ENCODE assay signal across 8 cellular contexts in genomic region chr11:76379811-76380160, GRCh38. TPM values are rescaled to one million over a fixed set of nuclear protein-coding genes. Genes with fewer than 3 reads are reported as not detected.
DNase-seq lines count a peak whose midpoint lies in the region; ATAC-seq and TF ChIP-seq lines count a peak whose summit lies in the region.

No MANE protein-coding gene starts in this region.

- WGBS in ovary, 3 donors: 19 to 34% (median 23%) methylated on average over 6 of the region's 6 CpGs

- no peak for TF ChIP-seq EP300 in ovary (IDR thresholded peaks at IDR 0.05)

- peaks cover 3 to 11% of the 10 kb centered on the region in 2 donors for H3K36me3 Mint-ChIP-seq in CD4-positive, alpha-beta memory T cell

- H3K9me2 ChIP-seq in OCI-LY7 (ENCODE audit: insufficient read depth, low read length): no peaks in the 10 kb centered on the region

- H4K20me1 ChIP-seq in OCI-LY7 (ENCODE audit: insufficient read depth, low read length): peaks cover 35% of the 10 kb centered on the region

- H3K4me3 ChIP-seq in CD4-positive, alpha-beta memory T cell (ENCODE audit: low read length in 2 of 2): peak overlapping the region; percentile 54 to 65
- H3K4me3 ChIP-seq in OCI-LY7 (ENCODE audit: low read depth, low read length, poor library complexity, severe bottlenecking) (peak overlapping the region; percentile 94), epithelial cell of proximal tubule (ENCODE audit: low read depth, low read length) (peak overlapping the region; percentile 92), ovary (peak overlapping the region; percentile 59)

- peaks cover 47 to 76% (median 59%) of the 10 kb centered on the region in 4 donors for H3K4me1 Mint-ChIP-seq in CD4-positive, alpha-beta memory T cell

- TF ChIP-seq POLR2A in ovary (IDR thresholded peaks at IDR 0.05): no peak

- H2AFZ ChIP-seq in OCI-LY7 (ENCODE audit: low read length): peak overlapping the region; percentile 32; the same call in 1 of the 2 replicates

- H3K4me3 Mint-ChIP-seq in CD4-positive, alpha-beta memory T cell: peak overlapping the region; percentile 89 to 99 (median 98)

- H3K79me2 ChIP-seq in OCI-LY7 (ENCODE audit: insufficient read depth, low read depth, low read length): peaks cover 75% of the 10 kb centered on the region

- H3K27ac ChIP-seq in CD4-positive, alpha-beta memory T cell (ENCODE audit: low read depth, low read length): peak overlapping the region; percentile 68
- H3K27ac ChIP-seq in OCI-LY7 (ENCODE audit: low read depth, low read length, poor library complexity, severe bottlenecking) (peak overlapping the region; percentile 59), ovary (no peak overlapping the region)

- H3K27me3 Mint-ChIP-seq in CD4-positive, alpha-beta memory T cell: no peaks in the 10 kb centered on the region

- no TSS peak for BruUV-seq in OCI-LY7 (replicated peaks; lab: Mats Ljungman, UMichigan)

- H3K4me2 ChIP-seq in OCI-LY7 (ENCODE audit: low read length): peak overlapping the region; percentile 84

- POLR2A ChIA-PET in CD4-positive, alpha-beta memory T cell (lab: Charles Lee; ENCODE audit: partially characterized antibody): interaction anchor here (0.9 kb wide), 1 partner anchor 65 kb away, joined by 4 read pairs; the partner anchor contains the start of gene EMSY
- POLR2A ChIA-PET in OCI-LY7 (lab: Charles Lee): interaction anchor here (0.6 kb wide), 1 partner anchor 62 kb away, joined by 4 read pairs; no protein-coding TSS in a partner anchor

- DNase-seq in CD4-positive, alpha-beta memory T cell: no peak
- DNase-seq in OCI-LY7 (ENCODE audit: low spot score) (no peak), epithelial cell of proximal tubule (ENCODE audit: low read depth) (no peak), ovary (no peak), NCI-H146 treated with DMSO at 0.1 percent for 48 hours (lab: John Stamatoyannopoulos, UW; ENCODE audit: unreplicated experiment) (no peak)
- DNase-seq in effector CD4-positive, alpha-beta T cell: no peak

- no peaks in the 10 kb centered on the region for H3K27me3 ChIP-seq in CD4-positive, alpha-beta memory T cell (ENCODE audit: insufficient read depth, low read length)
- H3K27me3 ChIP-seq in ovary: no peaks in the 10 kb centered on the region

- CTCF ChIA-PET in CD4-positive, alpha-beta memory T cell (lab: Charles Lee; ENCODE audit: partially characterized antibody): interaction anchor here (1.5 kb wide), 1 partner anchor 172 kb away, joined by 3 read pairs; no protein-coding TSS in a partner anchor
- CTCF ChIA-PET in OCI-LY7 (lab: Charles Lee; ENCODE audit: unreplicated experiment): no interaction called here

- no peaks in the 10 kb centered on the region for H3K9me3 Mint-ChIP-seq in CD4-positive, alpha-beta memory T cell

- no peaks in the 10 kb centered on the region for H3K36me3 ChIP-seq in CD4-positive, alpha-beta memory T cell (ENCODE audit: insufficient read depth, low read length)
- H3K36me3 ChIP-seq in OCI-LY7 (ENCODE audit: insufficient read depth, low read length): peaks cover 3% of the 10 kb centered on the region; the same call in 1 of the 2 replicates
- no peaks in the 10 kb centered on the region for H3K36me3 ChIP-seq in ovary

- no peaks in the 10 kb centered on the region for H3K9me3 ChIP-seq in CD4-positive, alpha-beta memory T cell (ENCODE audit: control insufficient read depth in 1 of 2, low read length in 2 of 2)
- H3K9me3 ChIP-seq in OCI-LY7 (ENCODE audit: low read length) (no peaks in the 10 kb centered on the region), ovary (no peaks in the 10 kb centered on the region)

- peaks cover 63% of the 10 kb centered on the region for H3K4me1 ChIP-seq in CD4-positive, alpha-beta memory T cell (ENCODE audit: insufficient read depth, low read length)
- H3K4me1 ChIP-seq in OCI-LY7 (ENCODE audit: insufficient read depth, low read length, poor library complexity, severe bottlenecking) (peaks cover 64% of the 10 kb centered on the region), ovary (ENCODE audit: insufficient read depth) (peaks cover 11% of the 10 kb centered on the region)

- no peak for TF ChIP-seq CTCF in OCI-LY7 (conservative IDR thresholded peaks at IDR 0.05; ENCODE audit: low read length)
- TF ChIP-seq CTCF in epithelial cell of proximal tubule (conservative IDR thresholded peaks at IDR 0.05; ENCODE audit: low read depth, low read length): no peak
- TF ChIP-seq CTCF in ovary (IDR thresholded peaks at IDR 0.05): no peak

- intact Hi-C loops in CD4-positive, alpha-beta memory T cell (cut with micrococcal nuclease): loop anchor here (2.0 kb wide), 2 partner anchors 145 to 173 kb away; partner anchors contain the start of gene WNT11
- intact Hi-C loops in OCI-LY7 (cut with micrococcal nuclease; ENCODE audit: unreplicated experiment) (loop anchor here (1.0 to 2.0 kb wide), 2 partner anchors 144 to 291 kb away; partner anchors contain the start of gene LRRC32), ovary (cut with DNase I) (loop anchor here in 2 of 4 donors (5.0 kb wide), 1 partner anchor 63 kb away; no protein-coding TSS in a partner anchor)

- ATAC-seq in HG02970 (IDR thresholded peaks at IDR 0.05; ENCODE audit: low FRiP score, unreplicated experiment) (no peak), HG03045 (IDR thresholded peaks at IDR 0.05; ENCODE audit: unreplicated experiment) (no peak)

- peak overlapping the region; percentile 88 to 96 (median 95) for H3K27ac Mint-ChIP-seq in CD4-positive, alpha-beta memory T cell

RNA-seq across cellular contexts. Expression of gene THAP12, which starts 1.1 kb away (rescaled TPM):
- 10 to 100 TPM; 53.7 to 57.3 TPM for total RNA-seq in CD4-positive, alpha-beta memory T cell
- polyA plus RNA-seq in CD4-positive, alpha-beta memory T cell: 10 to 100 TPM; 68.3 to 76.2 TPM
- 52.5 and 55.7 TPM in 2 replicates for total RNA-seq in OCI-LY7 (2014; rRNA removed; shearing (Covaris generic))
- total RNA-seq in OCI-LY7 (2022) (65.9 and 74.7 TPM in 2 replicates), epithelial cell of proximal tubule (24.1 and 27.5 TPM in 2 replicates), ovary (10 to 100 TPM; 30.6 to 55.6 (median 47.3) TPM)
- 10 to 100 TPM; 23.8 to 41.6 TPM for polyA plus RNA-seq in ovary

RNA-seq across cellular contexts. Expression of gene GVQW3, which starts 1.3 kb away (rescaled TPM):
- 10 to 100 TPM in 1 of 2 experiments, 1 to 10 TPM in 1; 8.7 to 10.1 TPM for total RNA-seq in CD4-positive, alpha-beta memory T cell
- 1 to 10 TPM; 1.7 to 2.7 TPM for polyA plus RNA-seq in CD4-positive, alpha-beta memory T cell
- total RNA-seq in OCI-LY7 (2014; rRNA removed; shearing (Covaris generic)): 14.4 and 15.4 TPM in 2 replicates
- total RNA-seq in OCI-LY7 (2022) (16.5 and 18.4 TPM in 2 replicates), epithelial cell of proximal tubule (0.87 and 7.0 TPM in 2 replicates), ovary (1 to 10 TPM; 2.5 to 4.7 (median 3.4) TPM)
- 1 to 10 TPM; 2.1 to 6.0 TPM for polyA plus RNA-seq in ovary

Comparison
In these comparisons a context has a peak if more than half of its experiments do, and no peak if none do; other contexts are left out.
1. H3K27ac ChIP-seq: peak in CD4-positive, alpha-beta memory T cell (single experiment) and OCI-LY7 (single experiment); none in ovary (0 of 2).
2. Peak in every context shown above with its lines, with median percentiles within 50 percentile points of each other: H3K4me3 ChIP-seq.